Comparison of ENCODE assay signal across 8 cellular contexts in genomic region chr1:100921110-100921706, GRCh38. TPM values are rescaled to one million over a fixed set of nuclear protein-coding genes. Genes with fewer than 3 reads are reported as not detected.
DNase-seq lines count a peak whose midpoint lies in the region; ATAC-seq and TF ChIP-seq lines count a peak whose summit lies in the region.

No MANE protein-coding gene starts in this region.

- H3K4me3 ChIP-seq in PC-3 (ENCODE audit: low read length): no peak overlapping the region
- H3K4me3 ChIP-seq in epithelial cell of proximal tubule (ENCODE audit: low read depth, low read length): no peak overlapping the region

- TF ChIP-seq CTCF in PC-3 (conservative IDR thresholded peaks at IDR 0.05; ENCODE audit: low read depth, low read length) (peak; percentile 67), epithelial cell of proximal tubule (conservative IDR thresholded peaks at IDR 0.05; ENCODE audit: low read depth, low read length) (peak; percentile 55), osteocyte (IDR thresholded peaks at IDR 0.05) (peak; percentile 77)

- no peaks in the 10 kb centered on the region for H3K9me2 ChIP-seq in PC-3 (replicated peaks; ENCODE audit: low read length)

- no peaks in the 10 kb centered on the region for H3K79me2 ChIP-seq in PC-3 (ENCODE audit: low read length)

- POLR2A ChIA-PET in PC-3 (lab: Charles Lee; ENCODE audit: unreplicated experiment): no interaction called here

- no peaks in the 10 kb centered on the region for H3K9me3 ChIP-seq in PC-3 (ENCODE audit: low read length)

- no peaks in the 10 kb centered on the region for H4K20me1 ChIP-seq in PC-3 (ENCODE audit: low read length)

- CTCF ChIA-PET in PC-3 (lab: Charles Lee): interaction anchor here (0.5 kb wide), 1 partner anchor 13 kb away, joined by 3 read pairs; no protein-coding TSS in a partner anchor

- BruUV-seq in PC-3 (replicated peaks; lab: Mats Ljungman, UMichigan): no TSS peak

- no peaks in the 10 kb centered on the region for H3F3A ChIP-seq in PC-3 (ENCODE audit: low read length, unreplicated experiment)

- H3K4me1 Mint-ChIP-seq in osteocyte (ENCODE audit: unreplicated experiment): peaks cover 1% of the 10 kb centered on the region

- peaks cover 30% of the 10 kb centered on the region for H3K36me3 Mint-ChIP-seq in osteocyte (ENCODE audit: unreplicated experiment)

- H3K9me3 Mint-ChIP-seq in osteocyte (ENCODE audit: unreplicated experiment): no peaks in the 10 kb centered on the region

- ATAC-seq in PC-3 (no peak), HG02840 (IDR thresholded peaks at IDR 0.05; ENCODE audit: low FRiP score, unreplicated experiment) (no peak)

- H3K9ac ChIP-seq in PC-3 (ENCODE audit: low read length): no peak overlapping the region

- intact Hi-C loops in PC-3 (cut with micrococcal nuclease): loop anchor here (1.0 to 5.0 kb wide), 4 partner anchors 106 to 436 kb away; partner anchors contain the start of gene DPH5

- H3K27me3 Mint-ChIP-seq in osteocyte (ENCODE audit: unreplicated experiment): no peaks in the 10 kb centered on the region

- no peak overlapping the region for H3K27ac ChIP-seq in PC-3 (ENCODE audit: low read length)

- no peak overlapping the region for H2AFZ ChIP-seq in PC-3 (ENCODE audit: low read length)

- H3K4me3 Mint-ChIP-seq in osteocyte (ENCODE audit: unreplicated experiment): no peak overlapping the region

- H3K4me1 ChIP-seq in PC-3 (ENCODE audit: insufficient read depth, low read length): peaks cover 7% of the 10 kb centered on the region; the same call in 1 of the 2 replicates

- DNase-seq in NCI-H146 (lab: John Stamatoyannopoulos, UW) (peak; percentile 35), NCI-H146 treated with DMSO at 0.1 percent for 48 hours (lab: John Stamatoyannopoulos, UW; ENCODE audit: unreplicated experiment) (no peak), HS-27A (ENCODE audit: low read depth) (peak; percentile 30), PC-3 (peak; percentile 79), epithelial cell of proximal tubule (ENCODE audit: low read depth) (peak; percentile 12), osteocyte (ENCODE audit: extremely low spot score, unreplicated experiment) (no peak), NCI-H187 treated with DMSO at 0.1 percent for 48 hours (lab: John Stamatoyannopoulos, UW) (no peak)

- no peak overlapping the region for H3K27ac Mint-ChIP-seq in osteocyte (ENCODE audit: unreplicated experiment)

- peaks cover 30% of the 10 kb centered on the region for H3K36me3 ChIP-seq in PC-3 (ENCODE audit: low read depth, low read length)

- H3K4me2 ChIP-seq in PC-3 (ENCODE audit: low read length): no peak overlapping the region

- no peaks in the 10 kb centered on the region for H3K27me3 ChIP-seq in PC-3 (ENCODE audit: low read length)

RNA-seq across cellular contexts. Expression of gene SLC30A7, which starts 25.3 kb away (rescaled TPM):
- 20.4 and 24.0 TPM in 2 replicates for total RNA-seq in PC-3 (2014; rRNA removed)
- total RNA-seq in epithelial cell of proximal tubule: 12.5 and 15.6 TPM in 2 replicates
- total RNA-seq in osteocyte: 38.3 and 39.3 TPM in 2 replicates

RNA-seq across cellular contexts. Expression of gene EXTL2, which starts 26.6 kb away (rescaled TPM):
- total RNA-seq in PC-3 (2014; rRNA removed) (6.4 and 7.5 TPM in 2 replicates), epithelial cell of proximal tubule (4.7 and 7.5 TPM in 2 replicates), osteocyte (32.5 and 33.6 TPM in 2 replicates)

Comparison
In these comparisons a context has a peak if more than half of its experiments do, and no peak if none do; other contexts are left out.
1. DNase-seq: peak in NCI-H146 (single experiment), HS-27A (single experiment), PC-3 (single experiment) and epithelial cell of proximal tubule (single experiment); none in NCI-H146 treated with DMSO at 0.1 percent for 48 hours (single experiment), osteocyte (single experiment) and NCI-H187 treated with DMSO at 0.1 percent for 48 hours (single experiment).
2. Peak in every context shown above with its lines, with median percentiles within 50 percentile points of each other: CTCF ChIP-seq.